13 cellular contexts compared by ENCODE assay signal in genomic region chr5:90933298-90933697, GRCh38.
DNase-seq lines count a peak whose midpoint lies in the region; ATAC-seq, FAIRE-seq and TF ChIP-seq lines count a peak whose summit lies in the region.
"Had no signal": no experiment of that assay in that cellular context is flagged by ENCODE, and none has a peak within 500 bp of the region (broad histone marks: within the 10 kb centered on the region; RNA-seq: fewer than 3 reads in every experiment).

No MANE protein-coding gene starts in this region.

- no peak overlapping the region for H3K27ac ChIP-seq in endodermal cell (ENCODE audit: low read depth, low read length)
- no peak overlapping the region for H3K27ac ChIP-seq in parathyroid adenoma
- H3K27ac ChIP-seq in left lung = no peak overlapping the region
- H3K27ac ChIP-seq in Peyer's patch = no peak overlapping the region

- no peak overlapping the region for H3K4me2 ChIP-seq in parathyroid adenoma (ENCODE audit: low read length)

- H3K27me3 Mint-ChIP-seq in endodermal cell (ENCODE audit: insufficient read depth) = no peaks in the 10 kb centered on the region

- no peak for ATAC-seq in stimulated activated naive CD8-positive, alpha-beta T cell treated with anti-CD3 and anti-CD28 coated beads, Interleukin-15, Interleukin-2, amounts not matched to agents 100 U/mL and 50 U/mL, for 24 hours
- no peak for ATAC-seq in left lung

- peak overlapping the region; percentile 33 for H3K27ac Mint-ChIP-seq in endodermal cell

- peaks cover 3% of the 10 kb centered on the region for H3K4me1 ChIP-seq in endodermal cell (ENCODE audit: control insufficient read depth, insufficient read depth, low read length)
- no peaks in the 10 kb centered on the region for H3K4me1 ChIP-seq in parathyroid adenoma
- peaks cover 0 to 7% of the 10 kb centered on the region in 2 donors for H3K4me1 ChIP-seq in left lung
- peaks cover 0 to 6% (median 2%) of the 10 kb centered on the region in 4 donors for H3K4me1 ChIP-seq in Peyer's patch

- FAIRE-seq in TTC549 (lab: Jason Lieb, UNC) = peak; percentile 79

- peaks cover 7% of the 10 kb centered on the region for H3K9me3 Mint-ChIP-seq in endodermal cell

- TF ChIP-seq POLR2A in Peyer's patch (IDR thresholded peaks at IDR 0.05) = no peak

- no peaks in the 10 kb centered on the region for H3K27me3 ChIP-seq in endodermal cell (ENCODE audit: control insufficient read depth, insufficient read depth, low read length, poor library complexity, severe bottlenecking)
- no peaks in the 10 kb centered on the region for H3K27me3 ChIP-seq in parathyroid adenoma (ENCODE audit: control insufficient read depth, insufficient read depth, low read length)
- no peaks in the 10 kb centered on the region for H3K27me3 ChIP-seq in left lung
- H3K27me3 ChIP-seq in Peyer's patch = no peaks in the 10 kb centered on the region

- intact Hi-C loops in left lung (cut with DNase I) = no loop called here

- H3K4me1 Mint-ChIP-seq in endodermal cell = peaks cover 14% of the 10 kb centered on the region

- H3K9ac ChIP-seq in endodermal cell (ENCODE audit: extremely low read depth, low read length, poor library complexity, severe bottlenecking) (no peak overlapping the region), parathyroid adenoma (no peak overlapping the region)

- H3K9me3 ChIP-seq in endodermal cell (ENCODE audit: control insufficient read depth, low read length) (peaks cover 10% of the 10 kb centered on the region), parathyroid adenoma (ENCODE audit: control insufficient read depth, low read length) (no peaks in the 10 kb centered on the region), left lung (no peaks in the 10 kb centered on the region), Peyer's patch (no peaks in the 10 kb centered on the region)

- peaks cover 20% of the 10 kb centered on the region for H3K36me3 Mint-ChIP-seq in endodermal cell (ENCODE audit: low read depth)
- H3K36me3 Mint-ChIP-seq: CD14-positive monocyte had no signal

- DNase-seq in EH (ENCODE audit: low read depth) (peak; percentile 3), endodermal cell (no peak), left lung (no peak), Peyer's patch (no peak)
- DNase-seq in stimulated activated naive CD8-positive, alpha-beta T cell treated with anti-CD3 and anti-CD28 coated beads, Interleukin-15, Interleukin-2, amounts not matched to agents 100 U/mL and 50 U/mL, for 24 hours = no peak
- DNase-seq: AML-193, DMS153, HCEC 1CT, NCI-H187, NCI-H69 had no signal

- H3K36me3 ChIP-seq in endodermal cell (ENCODE audit: control insufficient read depth, insufficient read depth, low read length) = no peaks in the 10 kb centered on the region
- no peaks in the 10 kb centered on the region for H3K36me3 ChIP-seq in parathyroid adenoma (ENCODE audit: control insufficient read depth, insufficient read depth, low read length)
- no peaks in the 10 kb centered on the region for H3K36me3 ChIP-seq in left lung
- H3K36me3 ChIP-seq in Peyer's patch = no peaks in the 10 kb centered on the region

- H3K79me2 ChIP-seq in parathyroid adenoma = no peaks in the 10 kb centered on the region

- H3K4me3 Mint-ChIP-seq in endodermal cell = no peak overlapping the region
- H3K4me3 Mint-ChIP-seq: CD14-positive monocyte had no signal

- H3K4me3 ChIP-seq in endodermal cell (ENCODE audit: low read length) (no peak overlapping the region), parathyroid adenoma (ENCODE audit: low read depth, low read length) (no peak overlapping the region), left lung (no peak overlapping the region), Peyer's patch (no peak overlapping the region)

- TF ChIP-seq CTCF in endodermal cell (conservative IDR thresholded peaks at IDR 0.05) = no peak
- no peak for TF ChIP-seq CTCF in parathyroid adenoma (IDR thresholded peaks at IDR 0.05)
- no peak for TF ChIP-seq CTCF in left lung (IDR thresholded peaks at IDR 0.05)
- TF ChIP-seq CTCF in Peyer's patch (IDR thresholded peaks at IDR 0.05) = no peak

- peak overlapping the region; percentile 35 for H2AFZ ChIP-seq in parathyroid adenoma
